Comparison of ENCODE assay signal across 7 cellular contexts in genomic region chr4:75514131-75514948, GRCh38. TPM values are rescaled to one million over a fixed set of nuclear protein-coding genes. Genes with fewer than 3 reads are reported as not detected.
DNase-seq lines count a peak whose midpoint lies in the region; ATAC-seq, FAIRE-seq and TF ChIP-seq lines count a peak whose summit lies in the region.

RCHY1 (minus strand) TSS chr4:75514403; CDS start chr4:75514286, 117 bp downstream.
A gene with protein sequence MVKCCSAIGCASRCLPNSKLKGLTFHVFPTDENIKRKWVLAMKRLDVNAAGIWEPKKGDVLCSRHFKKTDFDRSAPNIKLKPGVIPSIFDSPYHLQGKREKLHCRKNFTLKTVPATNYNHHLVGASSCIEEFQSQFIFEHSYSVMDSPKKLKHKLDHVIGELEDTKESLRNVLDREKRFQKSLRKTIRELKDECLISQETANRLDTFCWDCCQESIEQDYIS (plus strand): TSS chr4:75514473. CDS start chr4:75515453, 980 bp downstream.

- peak; percentile 98 for TF ChIP-seq POLR2A in GM18505 (IDR thresholded peaks at IDR 0.05; ENCODE audit: borderline replicate concordance, extremely low read depth, insufficient read depth, insufficient read length)

- peaks cover 24% of the 10 kb centered on the region for H3K4me1 Mint-ChIP-seq in astrocyte (ENCODE audit: low read depth, unreplicated experiment)

- H3K36me3 Mint-ChIP-seq in astrocyte (ENCODE audit: low read depth, unreplicated experiment), result peaks cover 4% of the 10 kb centered on the region

- no peaks in the 10 kb centered on the region for H3K9me2 ChIP-seq in hepatocyte (replicated peaks; ENCODE audit: insufficient read depth)

- no peak for TF ChIP-seq CTCF in astrocyte (IDR thresholded peaks at IDR 0.05; ENCODE audit: insufficient read depth, low read depth, low read length)
- TF ChIP-seq CTCF in hepatocyte (IDR thresholded peaks at IDR 0.05; ENCODE audit: poor library complexity), result no peak
- TF ChIP-seq CTCF in retinal pigment epithelial cell (conservative IDR thresholded peaks at IDR 0.05; ENCODE audit: low read depth, low read length), result no peak

- peak within 1 kb of the TSS; percentile 96 for H2AFZ ChIP-seq in astrocyte (ENCODE audit: low read depth, low read length)
- peak within 1 kb of the TSS; percentile 79 for H2AFZ ChIP-seq in hepatocyte

- H3K4me3 ChIP-seq in astrocyte (ENCODE audit: insufficient read depth, low read depth, low read length) (peak within 1 kb of the TSS; percentile 91), hepatocyte (peak within 1 kb of the TSS; percentile 68), retinal pigment epithelial cell (ENCODE audit: low read length) (peak within 1 kb of the TSS; percentile 88)

- H3K9me3 Mint-ChIP-seq in astrocyte (ENCODE audit: unreplicated experiment), result no peaks in the 10 kb centered on the region

- no peaks in the 10 kb centered on the region for H3K9me3 ChIP-seq in astrocyte (ENCODE audit: insufficient read depth, low read depth, low read length)
- no peaks in the 10 kb centered on the region for H3K9me3 ChIP-seq in hepatocyte (ENCODE audit: low read depth)

- H3K4me1 ChIP-seq in astrocyte (ENCODE audit: insufficient read depth, low read length), result peaks cover 21% of the 10 kb centered on the region
- H3K4me1 ChIP-seq in hepatocyte (ENCODE audit: insufficient read depth), result peaks cover 29% of the 10 kb centered on the region

- H3K4me3 Mint-ChIP-seq in astrocyte (ENCODE audit: unreplicated experiment), result no peak within 1 kb of the TSS

- peak within 1 kb of the TSS; percentile 91 for H3K4me2 ChIP-seq in astrocyte (ENCODE audit: low read length)
- H3K4me2 ChIP-seq in hepatocyte, result peak within 1 kb of the TSS; percentile 88

- no peaks in the 10 kb centered on the region for H3K27me3 Mint-ChIP-seq in astrocyte (ENCODE audit: low read depth, unreplicated experiment)

- ATAC-seq in GM18505 (IDR thresholded peaks at IDR 0.05; ENCODE audit: unreplicated experiment) (peak; percentile 94), HG02973 (IDR thresholded peaks at IDR 0.05; ENCODE audit: unreplicated experiment) (peak; percentile 90)

- peak; percentile 97 for DNase-seq in NCI-H2029 (lab: John Stamatoyannopoulos, UW)
- DNase-seq in T-helper 22 cell (ENCODE audit: low read depth), result peak; percentile 92
- peak; percentile 92 for DNase-seq in astrocyte (ENCODE audit: low read depth)
- peak; percentile 99 for DNase-seq in hepatocyte (ENCODE audit: low spot score)
- DNase-seq in retinal pigment epithelial cell (ENCODE audit: low read depth), result peak; percentile 89

- H3K27ac ChIP-seq in astrocyte (ENCODE audit: low read depth, low read length), result peak within 1 kb of the TSS; percentile 93
- peak within 1 kb of the TSS; percentile 94 for H3K27ac ChIP-seq in hepatocyte

- H3K27me3 ChIP-seq in astrocyte (ENCODE audit: insufficient read depth, low read length) (no peaks in the 10 kb centered on the region), hepatocyte (no peaks in the 10 kb centered on the region)

- peak within 1 kb of the TSS; percentile 96 for H3K27ac Mint-ChIP-seq in astrocyte (ENCODE audit: unreplicated experiment)

- H4K20me1 ChIP-seq in astrocyte (ENCODE audit: insufficient read depth, low read length) (peaks cover 29% of the 10 kb centered on the region), hepatocyte (ENCODE audit: insufficient read depth, poor library complexity, severe bottlenecking) (no peaks in the 10 kb centered on the region)

- 2% methylated on average over 61 of the region's 61 CpGs for WGBS in hepatocyte (ENCODE audit: low lambda C conversion rate, missing lambda C conversion rate)

- H3K36me3 ChIP-seq in astrocyte (ENCODE audit: insufficient read depth, low read length) (peaks cover 8% of the 10 kb centered on the region), hepatocyte (replicated peaks; ENCODE audit: insufficient read depth, low read depth) (no peaks in the 10 kb centered on the region)

- H3K79me2 ChIP-seq in astrocyte (ENCODE audit: insufficient read depth, low read length) (peaks cover 65% of the 10 kb centered on the region), hepatocyte (peaks cover 75% of the 10 kb centered on the region)

- FAIRE-seq in astrocyte (lab: Jason Lieb, UNC), result peak; percentile 58

- H3K9ac ChIP-seq in astrocyte (ENCODE audit: low read length), result peak within 1 kb of the TSS; percentile 90

RNA-seq across cellular contexts. Expression of gene RCHY1, which starts in this region (rescaled TPM):
- total RNA-seq in astrocyte, result 35.3 and 40.7 TPM in 2 replicates
- 28.9 and 43.3 TPM in 2 replicates for total RNA-seq in hepatocyte
- 29.1 and 30.0 TPM in 2 replicates for polyA plus RNA-seq in hepatocyte

RNA-seq across cellular contexts. Expression of the second gene that starts in this region (rescaled TPM):
- 17.0 and 20.6 TPM in 2 replicates for total RNA-seq in astrocyte
- total RNA-seq in hepatocyte, result 19.1 and 20.1 TPM in 2 replicates
- 11.8 and 13.6 TPM in 2 replicates for polyA plus RNA-seq in hepatocyte

Comparison
In these comparisons a context has a peak if more than half of its experiments do, and no peak if none do; other contexts are left out.
1. Peak in every context shown above with its lines: DNase-seq, ATAC-seq, H3K4me3 ChIP-seq and H3K27ac ChIP-seq.